Comparison of ENCODE assay signal across 1 cellular context in genomic region chr2:222613715-222614331, GRCh38.
TF ChIP-seq lines count a peak whose summit lies in the region.

No MANE protein-coding gene starts in this region.

TF ChIP-seq in HCT116, 20 proteins besides CTCF, POLR2A, EP300 and RAD21 (continued from another document):
- TF ChIP-seq REST (IDR thresholded peaks at IDR 0.05; ENCODE audit: low read depth) (no peak), ZNF274 (IDR thresholded peaks at IDR 0.05; ENCODE audit: low read depth, low read length) (no peak), MAX (IDR thresholded peaks at IDR 0.05) (no peak)
